ENCODE assay signal across 40 cellular contexts in genomic region chr20:21390768-21391167, GRCh38. TPM values are rescaled to one million over a fixed set of nuclear protein-coding genes. Genes with fewer than 3 reads are reported as not detected.
"Had no signal": no experiment of that assay in that cellular context is flagged by ENCODE, and none has a peak within 500 bp of the region (broad histone marks: within the 10 kb centered on the region; RNA-seq: fewer than 3 reads in every experiment).

No MANE protein-coding gene starts in this region.

- DNase-seq: activated CD4-positive, CD25-positive, alpha-beta regulatory T cell; activated CD8-positive, alpha-beta memory T cell treated with anti-CD3 and anti-CD28 coated beads for 24 hours; activated effector memory CD4-positive, alpha-beta T cell treated with anti-CD3 and anti-CD28 coated beads, Interleukin-2, amount 50 U/mL, for 16 hours; activated naive CD4-positive, alpha-beta T cell treated with anti-CD3 and anti-CD28 coated beads for 36 hours; activated naive CD8-positive, alpha-beta T cell treated with anti-CD3 and anti-CD28 coated beads for 36 hours; activated T-cell treated with anti-CD3 and anti-CD28 coated beads, Interleukin-2, amount 50 U/mL, for 1 hour; adrenal gland; body of pancreas; dermis blood vessel endothelial cell; effector CD4-positive, alpha-beta T cell; esophagus squamous epithelium; foreskin melanocyte; left cardiac atrium; left ventricle myocardium superior; mucosa of descending colon; stimulated activated CD4-positive, alpha-beta T cell treated with anti-CD3 and anti-CD28 coated beads, Interleukin-12 subunit alpha, Interleukin-12 subunit beta, amount 100 ng/mL, for 4 hours; stimulated activated CD4-positive, alpha-beta T cell treated with anti-CD3 and anti-CD28 coated beads, Interleukin-4, amount 100 ng/mL, for 24 hours; T-helper 2 cell; trophoblast cell; uterus had no signal

- H3K4me1 ChIP-seq: uterus had no signal

- ATAC-seq: activated CD4-positive, alpha-beta T cell treated with anti-CD3 and anti-CD28 coated beads for 36 hours; body of pancreas; left ventricle myocardium superior; mucosa of descending colon; natural killer cell treated with Interleukin-12 subunit alpha and Interleukin-12 subunit beta and Interleukin-15 and Interleukin-18, amount 100 ng/mL, for 72 hours; sciatic nerve had no signal

- H3K9me3 ChIP-seq: adrenal gland, body of pancreas, esophagus squamous epithelium, mucosa of descending colon, thoracic aorta, uterus had no signal

- H3K27ac ChIP-seq: adrenal gland, body of pancreas, epithelial cell of prostate, esophagus squamous epithelium, skin epidermis, thoracic aorta, uterus had no signal

- FAIRE-seq: colon, endometrium, keratinocyte had no signal

- H3K9me3 Mint-ChIP-seq: activated naive CD4-positive, alpha-beta T cell treated with anti-CD3 and anti-CD28 coated beads for 36 hours; activated naive CD8-positive, alpha-beta T cell treated with anti-CD3 and anti-CD28 coated beads for 36 hours; activated T-helper 1 cell treated with anti-CD3 and anti-CD28 coated beads, Interleukin-12 subunit alpha, Interleukin-12 subunit beta, Interleukin-2, Interleukin-4 antibody, amounts not matched to agents 30 ng/mL and 10 ng/mL and 1 ng/mL, durations not matched to agents 14 hours and 24 hours and 36 hours; natural killer cell treated with Interleukin-12 subunit alpha and Interleukin-12 subunit beta and Interleukin-15 and Interleukin-18, amount 100 ng/mL, for 72 hours; stimulated activated effector memory CD8-positive, alpha-beta T cell treated with anti-CD3 and anti-CD28 coated beads, Interleukin-12 subunit alpha, Interleukin-12 subunit beta, amount 100 ng/mL, for 72 hours; stimulated activated naive CD8-positive, alpha-beta T cell treated with anti-CD3 and anti-CD28 coated beads, Interleukin-15, Interleukin-2, amounts not matched to agents 100 ng/mL and 50 ng/mL, for 24 hours had no signal

- H3K36me3 ChIP-seq: uterus had no signal

- H3K4me3 ChIP-seq: adrenal gland, body of pancreas, esophagus squamous epithelium, mucosa of descending colon, skin epidermis, thoracic aorta, uterus had no signal

- H3K4me3 Mint-ChIP-seq: activated CD4-positive, alpha-beta T cell treated with anti-CD3 and anti-CD28 coated beads for 36 hours; activated naive CD4-positive, alpha-beta T cell treated with anti-CD3 and anti-CD28 coated beads for 36 hours; activated naive CD8-positive, alpha-beta T cell treated with anti-CD3 and anti-CD28 coated beads for 36 hours; activated T-helper 1 cell treated with anti-CD3 and anti-CD28 coated beads, Interleukin-12 subunit alpha, Interleukin-12 subunit beta, Interleukin-2, Interleukin-4 antibody, amounts not matched to agents 30 ng/mL and 10 ng/mL and 1 ng/mL, durations not matched to agents 14 hours and 24 hours and 36 hours; natural killer cell treated with Interleukin-12 subunit alpha and Interleukin-12 subunit beta and Interleukin-15 and Interleukin-18, amount 100 ng/mL, for 72 hours; stimulated activated naive CD8-positive, alpha-beta T cell treated with anti-CD3 and anti-CD28 coated beads, Interleukin-15, Interleukin-2, amounts not matched to agents 100 ng/mL and 50 ng/mL, for 24 hours had no signal

- H3K27ac Mint-ChIP-seq: activated CD4-positive, alpha-beta T cell treated with anti-CD3 and anti-CD28 coated beads for 36 hours; activated naive CD4-positive, alpha-beta T cell treated with anti-CD3 and anti-CD28 coated beads for 36 hours; activated naive CD8-positive, alpha-beta T cell treated with anti-CD3 and anti-CD28 coated beads for 36 hours; activated T-helper 1 cell treated with anti-CD3 and anti-CD28 coated beads, Interleukin-12 subunit alpha, Interleukin-12 subunit beta, Interleukin-2, Interleukin-4 antibody, amounts not matched to agents 30 ng/mL and 10 ng/mL and 1 ng/mL, durations not matched to agents 14 hours and 24 hours and 36 hours; natural killer cell treated with Interleukin-12 subunit alpha and Interleukin-12 subunit beta and Interleukin-15 and Interleukin-18, amount 100 ng/mL, for 72 hours; stimulated activated effector memory CD8-positive, alpha-beta T cell treated with anti-CD3 and anti-CD28 coated beads, Interleukin-12 subunit alpha, Interleukin-12 subunit beta, amount 100 ng/mL, for 72 hours; stimulated activated naive CD8-positive, alpha-beta T cell treated with anti-CD3 and anti-CD28 coated beads, Interleukin-15, Interleukin-2, amounts not matched to agents 100 ng/mL and 50 ng/mL, for 24 hours had no signal

RNA-seq across cellular contexts. Expression of gene NKX2-4, which starts 6.6 kb away (rescaled TPM):
- total RNA-seq: activated CD4-positive, alpha-beta T cell treated with anti-CD3 and anti-CD28 coated beads for 36 hours; activated naive CD4-positive, alpha-beta T cell treated with anti-CD3 and anti-CD28 coated beads for 36 hours; activated naive CD8-positive, alpha-beta T cell treated with anti-CD3 and anti-CD28 coated beads for 36 hours; activated T-helper 1 cell treated with anti-CD3 and anti-CD28 coated beads, Interleukin-12 subunit alpha, Interleukin-12 subunit beta, Interleukin-2, Interleukin-4 antibody, amounts not matched to agents 30 ng/mL and 10 ng/mL and 1 ng/mL, durations not matched to agents 14 hours and 24 hours and 36 hours; aorta; body of pancreas; dermis blood vessel endothelial cell; esophagus squamous epithelium; glomerular endothelial cell; left cardiac atrium; left ventricle myocardium superior; lung microvascular endothelial cell; mesenteric fat pad; mucosa of descending colon; myocyte; natural killer cell treated with Interleukin-12 subunit alpha and Interleukin-12 subunit beta and Interleukin-15 and Interleukin-18, amount 100 ng/mL, for 72 hours; osteocyte; posterior vena cava; sciatic nerve; subcutaneous adipose tissue; thoracic aorta; uterus had no signal
- polyA plus RNA-seq: adrenal gland, aorta, keratinocyte had no signal
